33 cellular contexts compared by ENCODE assay signal in genomic region chr5:78318337-78318736, GRCh38.
"Had no signal": no experiment of that assay in that cellular context is flagged by ENCODE, and none has a peak within 500 bp of the region (broad histone marks: within the 10 kb centered on the region; RNA-seq: fewer than 3 reads in every experiment).

No MANE protein-coding gene starts in this region.

- ATAC-seq: activated naive CD4-positive, alpha-beta T cell treated with anti-CD3 and anti-CD28 coated beads, Interleukin-2, amount 50 U/mL, for 72 hours; activated naive CD8-positive, alpha-beta T cell treated with anti-CD3 and anti-CD28 coated beads, Interleukin-2, amount 50 U/mL, for 24 hours; activated T-cell treated with anti-CD3 and anti-CD28 coated beads, Interleukin-2, amount 50 U/mL, for 4 hours; activated T-cell treated with anti-CD3 and anti-CD28 coated beads, Interleukin-2, amount 50 U/mL, for 72 hours; activated T-helper 17 cell treated with anti-CD3 and anti-CD28 coated beads, Interleukin-2, amount 50 U/mL, for 72 hours; body of pancreas had no signal

- H3K36me3 ChIP-seq: adrenal gland, ascending aorta, brain microvascular endothelial cell, breast epithelium, cardiac muscle cell had no signal

- H3K27ac ChIP-seq: adrenal gland, ascending aorta, body of pancreas, brain microvascular endothelial cell, breast epithelium, cardiac muscle cell had no signal

- DNase-seq: activated effector memory CD4-positive, alpha-beta T cell treated with anti-CD3 and anti-CD28 coated beads, Interleukin-2, amount 50 U/mL, for 16 hours; activated effector memory CD4-positive, alpha-beta T cell treated with Interleukin-2 at 50 U/mL for 16 hours; activated gamma-delta T cell; activated gamma-delta T cell treated with Interleukin-2 at 50 U/mL for 16 hours; activated naive CD4-positive, alpha-beta T cell; activated naive CD4-positive, alpha-beta T cell treated with anti-CD3 and anti-CD28 coated beads for 36 hours; activated naive CD4-positive, alpha-beta T cell treated with anti-CD3 and anti-CD28 coated beads, Interleukin-2, amount 10 ng/mL, durations not matched to agents 7 days and 5 days; activated naive CD4-positive, alpha-beta T cell treated with anti-CD3 and anti-CD28 coated beads, Interleukin-2, amount 50 U/mL, for 16 hours; activated naive CD4-positive, alpha-beta T cell treated with Interleukin-2 at 50 U/mL for 16 hours; activated naive CD8-positive, alpha-beta T cell treated with anti-CD3 and anti-CD28 coated beads for 36 hours; activated naive CD8-positive, alpha-beta T cell treated with anti-CD3 and anti-CD28 coated beads, Interleukin-2, amount 10 ng/mL, durations not matched to agents 7 days and 5 days; activated naive CD8-positive, alpha-beta T cell treated with anti-CD3 and anti-CD28 coated beads, Interleukin-2, amount 50 U/mL, for 24 hours; activated T-cell treated with anti-CD3 and anti-CD28 coated beads, Interleukin-2, amount 50 U/mL, for 1 hour; activated T-cell treated with anti-CD3 and anti-CD28 coated beads, Interleukin-2, amount 50 U/mL, for 24 hours; activated T-cell treated with anti-CD3 and anti-CD28 coated beads, Interleukin-2, amount 50 U/mL, for 4 hours; activated T-cell treated with anti-CD3 and anti-CD28 coated beads, Interleukin-2, amount 50 U/mL, for 48 hours; activated T-cell treated with anti-CD3 and anti-CD28 coated beads, Interleukin-2, amount 50 U/mL, for 72 hours; adrenal gland; amniotic stem cell; amygdala; anterior cingulate cortex; aorta; body of pancreas; brain microvascular endothelial cell; caudate nucleus; cerebellar nuclear complex had no signal

- FAIRE-seq: astrocyte, bronchial epithelial cell had no signal

- H3K27me3 ChIP-seq: adrenal gland, ascending aorta, body of pancreas, brain microvascular endothelial cell, breast epithelium, cardiac muscle cell had no signal

- H3K4me1 ChIP-seq: adrenal gland, ascending aorta, breast epithelium had no signal

- H3K9me3 ChIP-seq: adrenal gland, ascending aorta, body of pancreas, breast epithelium had no signal

- H3K4me3 ChIP-seq: adrenal gland, ascending aorta, body of pancreas, breast epithelium, cardiac muscle cell had no signal
